ENCODE assay signal across 25 cellular contexts in genomic region chr2:888211-888801, GRCh38.
DNase-seq lines count a peak whose midpoint lies in the region; ATAC-seq and TF ChIP-seq lines count a peak whose summit lies in the region.
"Had no signal": no experiment of that assay in that cellular context is flagged by ENCODE, and none has a peak within 500 bp of the region (broad histone marks: within the 10 kb centered on the region; RNA-seq: fewer than 3 reads in every experiment).

No MANE protein-coding gene starts in this region.

- H3K9me3 ChIP-seq in GM23248 (ENCODE audit: low read depth) = no peaks in the 10 kb centered on the region
- H3K9me3 ChIP-seq: BLaER1, Peyer's patch, sigmoid colon had no signal

- no peak overlapping the region for H2AFZ ChIP-seq in GM23248

- H3K4me3 ChIP-seq in GM23248 = no peak overlapping the region
- H3K4me3 ChIP-seq in foreskin fibroblast (ENCODE audit: low read depth in 1 of 2, low read length in 2 of 2) = no peak overlapping the region
- H3K4me3 ChIP-seq: BLaER1, Peyer's patch, sigmoid colon had no signal

- no peaks in the 10 kb centered on the region; the same call in 1 of the 2 replicates for H3F3A ChIP-seq in GM23248 (ENCODE audit: insufficient read depth)

- intact Hi-C loops in sciatic nerve (cut with DNase I) = no loop called here

- no peak overlapping the region for H3K9ac ChIP-seq in GM23248
- H3K9ac ChIP-seq: BLaER1 had no signal

- peak; percentile 47 for DNase-seq in GM23248
- DNase-seq in activated CD8-positive, alpha-beta memory T cell treated with anti-CD3 and anti-CD28 coated beads, Interleukin-2, amount 50 U/mL, for 48 hours = peak; percentile 23
- peak; percentile 66 to 83 for DNase-seq in foreskin fibroblast
- no peak for DNase-seq in sciatic nerve (ENCODE audit: low spot score)
- no peak for DNase-seq in NCI-H2227 (lab: John Stamatoyannopoulos, UW; ENCODE audit: unreplicated experiment)
- DNase-seq in nucleus accumbens (lab: John Stamatoyannopoulos, UW) = no peak
- no peak for DNase-seq in COLO668 (lab: John Stamatoyannopoulos, UW; ENCODE audit: unreplicated experiment)
- no peak for DNase-seq in AG08395 (ENCODE audit: low spot score)
- DNase-seq: activated B cell treated with CpG ODN at 0.5 μM for 24 hours; activated CD4-positive, alpha-beta T cell treated with anti-CD3 and anti-CD28 coated beads, Interleukin-2, amount 50 U/mL, for 48 hours; activated naive CD4-positive, alpha-beta T cell treated with anti-CD3 and anti-CD28 coated beads, Interleukin-2, amount 10 ng/mL, durations not matched to agents 7 days and 5 days; cerebellar nuclear complex; immature natural killer cell; mesenchymal stem cell; NCI-H1048; NCI-H2107; NCI-H446; NCI-H748 treated with DMSO at 0.1 percent for 48 hours; Peyer's patch; sigmoid colon; stimulated activated CD4-positive, alpha-beta T cell treated with anti-CD3 and anti-CD28 coated beads, Interleukin-12 subunit alpha, Interleukin-12 subunit beta, amount 100 ng/mL, for 4 hours; stimulated activated CD4-positive, alpha-beta T cell treated with anti-CD3 and anti-CD28 coated beads, Interleukin-2, amount 100 ng/mL, for 48 hours; stimulated activated naive CD8-positive, alpha-beta T cell treated with anti-CD3 and anti-CD28 coated beads, Interleukin-15, amount 100 ng/mL, for 72 hours had no signal

- H3K4me2 ChIP-seq in GM23248 (ENCODE audit: unreplicated experiment) = no peak overlapping the region
- H3K4me2 ChIP-seq: BLaER1 had no signal

- H3K4me1 ChIP-seq in GM23248 (ENCODE audit: insufficient read depth) = peaks cover 9% of the 10 kb centered on the region
- H3K4me1 ChIP-seq: BLaER1, Peyer's patch had no signal

- no peak for TF ChIP-seq CTCF in foreskin fibroblast (IDR thresholded peaks at IDR 0.05; ENCODE audit: low read depth, low read length)

- H3K27ac ChIP-seq in GM23248 = no peak overlapping the region
- H3K27ac ChIP-seq: BLaER1, Peyer's patch, sigmoid colon had no signal

- H3K9me2 ChIP-seq in GM23248 (ENCODE audit: insufficient read depth) = no peaks in the 10 kb centered on the region

- ATAC-seq in sciatic nerve = peak; percentile 82
- ATAC-seq: stimulated activated naive CD8-positive, alpha-beta T cell treated with anti-CD3 and anti-CD28 coated beads, Interleukin-15, amount 100 ng/mL, for 72 hours; T-cell had no signal

- 51 to 56% methylated on average over 13 of the region's 13 CpGs for WGBS in GM23248 (ENCODE audit: low coverage in 1 of 2, low lambda C conversion rate in 2 of 2, missing lambda C conversion rate in 2 of 2), 2 experiments

- in situ Hi-C loops in GM23248 (cut with MboI) = no loop called here

- H3K27me3 ChIP-seq in GM23248 (replicated peaks; ENCODE audit: insufficient read depth) = no peaks in the 10 kb centered on the region; the same call in 1 of the 2 replicates
- H3K27me3 ChIP-seq: BLaER1, Peyer's patch had no signal

- no peaks in the 10 kb centered on the region for H4K20me1 ChIP-seq in GM23248 (ENCODE audit: insufficient read depth)
- H4K20me1 ChIP-seq: BLaER1 had no signal

- H3K36me3 ChIP-seq in GM23248 (ENCODE audit: low read depth) = no peaks in the 10 kb centered on the region
- H3K36me3 ChIP-seq: BLaER1, Peyer's patch, sigmoid colon had no signal

- H3K79me2 ChIP-seq in GM23248 (ENCODE audit: insufficient read depth) = no peaks in the 10 kb centered on the region

Comparison
In these comparisons a context has a peak if more than half of its experiments do, and no peak if none do; other contexts are left out.
1. DNase-seq: peak in GM23248 (single experiment), activated CD8-positive, alpha-beta memory T cell treated with anti-CD3 and anti-CD28 coated beads, Interleukin-2, amount 50 U/mL, for 48 hours (single experiment) and foreskin fibroblast (2 of 2); none in sciatic nerve (single experiment), NCI-H2227 (single experiment), nucleus accumbens (0 of 56), COLO668 (single experiment) and AG08395 (single experiment).